ENCODE assay signal across 2 cellular contexts in genomic region chr11:111841370-111842053, GRCh38.
TF ChIP-seq lines count a peak whose summit lies in the region.

No MANE protein-coding gene starts in this region.

TF ChIP-seq in IMR-90, 13 proteins besides CTCF, POLR2A, EP300 and RAD21:
- TF ChIP-seq MAFK (IDR thresholded peaks at IDR 0.05; ENCODE audit: low read depth, low read length) (no peak), MAZ (IDR thresholded peaks at IDR 0.05; ENCODE audit: borderline replicate concordance, low read depth, low read length) (0 out of 2 replicates have a peak, but pooled peaks have one; percentile 24), BHLHE40 (IDR thresholded peaks at IDR 0.05; ENCODE audit: low read depth, low read length) (no peak), SMC3 (IDR thresholded peaks at IDR 0.05; ENCODE audit: low read depth, low read length) (peak; percentile 94), ELK1 (IDR thresholded peaks at IDR 0.05; ENCODE audit: borderline replicate concordance, low read depth, low read length) (no peak)

TF ChIP-seq in endothelial cell of umbilical vein, 7 proteins besides CTCF, POLR2A, EP300 and RAD21:
- TF ChIP-seq MYC (IDR thresholded peaks at IDR 0.05; ENCODE audit: low read depth, low read length): no peak
- no peak for TF ChIP-seq FOS (IDR thresholded peaks at IDR 0.05; ENCODE audit: borderline replicate concordance, insufficient read depth, low read length)
- TF ChIP-seq GATA2 (IDR thresholded peaks at IDR 0.05; ENCODE audit: insufficient read depth, insufficient read length, low read depth, low read length): no peak
- no peak for TF ChIP-seq POLR2AphosphoS5 (IDR thresholded peaks at IDR 0.05; ENCODE audit: insufficient read depth, low read depth, low read length)
- TF ChIP-seq MAX (IDR thresholded peaks at IDR 0.05; ENCODE audit: insufficient read depth, insufficient read length): no peak
- TF ChIP-seq JUN (IDR thresholded peaks at IDR 0.05; ENCODE audit: borderline replicate concordance, insufficient read depth, insufficient read length, low read depth): no peak
- no peak for TF ChIP-seq EZH2 (IDR thresholded peaks at IDR 0.05; ENCODE audit: borderline replicate concordance, low read depth, low read length, severe bottlenecking)
